In genomic region chr7:129825005-129825553, GRCh38 we compare ENCODE assay signal across 1 cellular context.
TF ChIP-seq lines count a peak whose summit lies in the region.

No MANE protein-coding gene starts in this region.

TF ChIP-seq in K562, 482 proteins besides CTCF, POLR2A, EP300 and RAD21 (continued from another document):
- TF ChIP-seq SUPT5H (IDR thresholded peaks at IDR 0.05), result no peak
- TF ChIP-seq KLF1 (tag; IDR thresholded peaks at IDR 0.05), result no peak
- no peak for TF ChIP-seq ZKSCAN3 (CRISPR knock-in tag; IDR thresholded peaks at IDR 0.05)
- no peak for TF ChIP-seq ZBTB43 (CRISPR knock-in tag; IDR thresholded peaks at IDR 0.05)
- TF ChIP-seq SRSF1 (IDR thresholded peaks at IDR 0.05; ENCODE audit: low read depth, low read length), result no peak
- TF ChIP-seq SMAD4 (CRISPR knock-in tag; conservative IDR thresholded peaks at IDR 0.05), result no peak
- no peak for TF ChIP-seq CREB5 (CRISPR knock-in tag; IDR thresholded peaks at IDR 0.05)
- no peak for TF ChIP-seq NR2C1 (IDR thresholded peaks at IDR 0.05)
- TF ChIP-seq NR2C1 (tag; IDR thresholded peaks at IDR 0.05), result no peak
- 0 out of 2 replicates have a peak, but pooled peaks have one; percentile 3 for TF ChIP-seq ZNF143 (CRISPR knock-in tag; IDR thresholded peaks at IDR 0.05)
- TF ChIP-seq ZFP30 (CRISPR knock-in tag; IDR thresholded peaks at IDR 0.05; ENCODE audit: borderline replicate concordance), result no peak
- TF ChIP-seq ZBTB7A (IDR thresholded peaks at IDR 0.05; ENCODE audit: borderline replicate concordance, control insufficient read depth, low read depth, low read length), result peak; percentile 28; the same call in 1 of the 2 replicates
- no peak for TF ChIP-seq GTF2A2 (tag; IDR thresholded peaks at IDR 0.05)
- peak; percentile 57; the same call in 1 of the 2 replicates for TF ChIP-seq GABPA (tag; conservative IDR thresholded peaks at IDR 0.05; ENCODE audit: low read depth)
- TF ChIP-seq NFIC (IDR thresholded peaks at IDR 0.05), result peak; percentile 95
TF ChIP-seq in K562: peak in this region for 43.
